ENCODE assay signal across 26 cellular contexts in the genomic region with DNA sequence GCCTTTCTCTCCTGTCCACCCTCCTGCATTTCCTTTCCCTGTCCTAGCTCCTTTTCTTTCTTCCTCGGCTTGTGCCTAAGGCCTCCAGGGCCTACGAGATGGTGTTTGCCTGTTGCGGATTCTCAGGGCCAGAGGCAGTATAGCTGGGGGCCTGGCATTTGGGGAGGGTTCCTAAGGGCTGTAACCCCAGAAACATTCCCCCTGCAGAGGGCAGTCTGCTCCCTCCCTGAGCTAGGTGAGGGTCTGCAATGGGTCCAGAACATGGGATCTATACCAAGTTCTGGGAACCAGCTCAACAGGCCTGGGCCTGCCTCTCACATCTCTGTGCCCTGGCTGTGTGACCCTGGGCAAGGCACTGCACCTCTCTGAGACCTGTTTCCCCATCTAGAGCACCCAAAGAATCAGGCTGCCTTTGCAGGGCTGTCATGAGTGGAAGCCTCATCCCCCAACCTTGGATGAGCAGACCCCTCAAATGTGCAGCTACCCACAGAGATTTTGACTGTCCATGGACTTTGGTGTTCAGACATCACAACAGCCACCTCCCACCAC.
A peak's percentile ranks its signal among the peaks of the same experiment; 100 is the strongest.
DNase-seq lines count a peak whose midpoint lies in the region; ATAC-seq and TF ChIP-seq lines count a peak whose summit lies in the region.
"Had no signal": no experiment of that assay in that cellular context is flagged by ENCODE, and none has a peak within 500 bp of the region (broad histone marks: within the 10 kb centered on the region; RNA-seq: fewer than 3 reads in every experiment).

No MANE protein-coding gene starts in this region.

- H3K9ac ChIP-seq in Karpas-422 (ENCODE audit: low read length): no peak overlapping the region

- peak; percentile 64 for ATAC-seq in GM23338
- no peak for ATAC-seq in GM18498 (IDR thresholded peaks at IDR 0.05; ENCODE audit: unreplicated experiment)
- ATAC-seq in stimulated activated naive CD8-positive, alpha-beta T cell treated with anti-CD3 and anti-CD28 coated beads, Interleukin-15, amount 100 ng/mL, for 72 hours: no peak
- ATAC-seq: activated CD8-positive, alpha-beta T cell treated with anti-CD3 and anti-CD28 coated beads, Interleukin-2, amount 10 ng/mL, durations not matched to agents 7 days and 5 days; activated naive CD8-positive, alpha-beta T cell treated with anti-CD3 and anti-CD28 coated beads, Interleukin-2, amount 50 U/mL, for 24 hours; natural killer cell treated with Interleukin-12 subunit alpha and Interleukin-12 subunit beta and Interleukin-15 and Interleukin-18, amount 100 ng/mL, for 72 hours; pancreas had no signal

- H3F3A ChIP-seq in GM23338 (replicated peaks; ENCODE audit: low read depth): 0 out of 2 replicates have a peak, but pooled peaks cover 4% of the 10 kb centered on the region

- peaks cover 36% of the 10 kb centered on the region for H3K4me1 ChIP-seq in GM23338 (ENCODE audit: insufficient read depth)
- H3K4me1 ChIP-seq in Karpas-422 (ENCODE audit: low read length): no peaks in the 10 kb centered on the region
- H3K4me1 ChIP-seq: left ventricle myocardium inferior, pancreas had no signal

- DNase-seq in GM23338 (ENCODE audit: low spot score) (peak; percentile 37), Karpas-422 (peak; percentile 44), chondrocyte (ENCODE audit: low spot score) (peak; percentile 48), progenitor cell of endocrine pancreas (ENCODE audit: low spot score, unreplicated experiment) (no peak), NCI-H1048 (lab: John Stamatoyannopoulos, UW) (no peak)
- no peak for DNase-seq in stimulated activated naive CD8-positive, alpha-beta T cell treated with anti-CD3 and anti-CD28 coated beads, Interleukin-15, amount 100 ng/mL, for 72 hours
- DNase-seq: activated CD4-positive, CD25-positive, alpha-beta regulatory T cell treated with anti-CD3 and anti-CD28 coated beads, Interleukin-2, amount 50 U/mL, for 72 hours; activated CD8-positive, alpha-beta T cell treated with anti-CD3 and anti-CD28 coated beads, Interleukin-2, amount 10 ng/mL, durations not matched to agents 7 days and 5 days; activated gamma-delta T cell; activated naive CD8-positive, alpha-beta T cell treated with anti-CD3 and anti-CD28 coated beads, Interleukin-2, amount 50 U/mL, for 24 hours; activated T-cell treated with anti-CD3 and anti-CD28 coated beads for 4 hours; brain microvascular endothelial cell; CD4-positive, alpha-beta T cell; effector CD8-positive, alpha-beta T cell; left ventricle myocardium inferior; MM.1S; NCI-H1694; NCI-H2171 treated with DMSO at 0.1 percent for 48 hours; NCI-H526; OCI-M1; pancreas; SHP77; SW 1271; transverse colon had no signal

- H2AFZ ChIP-seq in GM23338 (no peak overlapping the region), Karpas-422 (ENCODE audit: low read length) (no peak overlapping the region)

- H3K27ac ChIP-seq in GM23338 (ENCODE audit: low read depth): no peak overlapping the region
- H3K27ac ChIP-seq in Karpas-422 (ENCODE audit: low read length): no peak overlapping the region
- H3K27ac ChIP-seq: brain microvascular endothelial cell, left ventricle myocardium inferior, pancreas, transverse colon had no signal

- H3K27me3 Mint-ChIP-seq in GM23338 (ENCODE audit: insufficient read depth, low read depth, poor library complexity): peaks cover 8% of the 10 kb centered on the region
- H3K27me3 Mint-ChIP-seq in chondrocyte (ENCODE audit: low read depth): no peaks in the 10 kb centered on the region
- H3K27me3 Mint-ChIP-seq in progenitor cell of endocrine pancreas: peaks cover 50% of the 10 kb centered on the region
- no peaks in the 10 kb centered on the region for H3K27me3 Mint-ChIP-seq in stimulated activated naive CD8-positive, alpha-beta T cell treated with anti-CD3 and anti-CD28 coated beads, Interleukin-15, amount 100 ng/mL, for 72 hours
- H3K27me3 Mint-ChIP-seq: activated naive CD8-positive, alpha-beta T cell treated with anti-CD3 and anti-CD28 coated beads, Interleukin-2, amount 50 U/mL, for 24 hours; CD4-positive, alpha-beta T cell had no signal

- H4K20me1 ChIP-seq in GM23338 (replicated peaks; ENCODE audit: insufficient read depth): peaks cover 35% of the 10 kb centered on the region
- 0 out of 2 replicates have a peak, but pooled peaks cover 2% of the 10 kb centered on the region for H4K20me1 ChIP-seq in Karpas-422 (ENCODE audit: insufficient read depth, low read depth, low read length)

- H3K27ac Mint-ChIP-seq in GM23338 (no peak overlapping the region), chondrocyte (ENCODE audit: unreplicated experiment) (no peak overlapping the region), progenitor cell of endocrine pancreas (peak overlapping the region; percentile 72)
- H3K27ac Mint-ChIP-seq in stimulated activated naive CD8-positive, alpha-beta T cell treated with anti-CD3 and anti-CD28 coated beads, Interleukin-15, amount 100 ng/mL, for 72 hours: peak overlapping the region in 1 of 2 donors; percentile 13
- H3K27ac Mint-ChIP-seq: activated CD8-positive, alpha-beta T cell treated with anti-CD3 and anti-CD28 coated beads, Interleukin-2, amount 10 ng/mL, durations not matched to agents 7 days and 5 days; activated naive CD8-positive, alpha-beta T cell treated with anti-CD3 and anti-CD28 coated beads, Interleukin-2, amount 50 U/mL, for 24 hours; CD4-positive, alpha-beta T cell; natural killer cell treated with Interleukin-12 subunit alpha and Interleukin-12 subunit beta and Interleukin-15 and Interleukin-18, amount 100 ng/mL, for 72 hours had no signal

- no peaks in the 10 kb centered on the region for H3K27me3 ChIP-seq in GM23338 (ENCODE audit: insufficient read depth)
- H3K27me3 ChIP-seq in Karpas-422 (ENCODE audit: low read length): no peaks in the 10 kb centered on the region
- H3K27me3 ChIP-seq: brain microvascular endothelial cell, pancreas, transverse colon had no signal

- H3K4me3 ChIP-seq in GM23338: no peak overlapping the region
- no peak overlapping the region for H3K4me3 ChIP-seq in Karpas-422 (ENCODE audit: low read length)
- H3K4me3 ChIP-seq: left ventricle myocardium inferior, pancreas, transverse colon had no signal

- H3K36me3 ChIP-seq in GM23338 (ENCODE audit: insufficient read depth) (no peaks in the 10 kb centered on the region), Karpas-422 (ENCODE audit: insufficient read depth, low read length) (no peaks in the 10 kb centered on the region)
- H3K36me3 ChIP-seq: brain microvascular endothelial cell, left ventricle myocardium inferior, pancreas, transverse colon had no signal

- H3K36me3 Mint-ChIP-seq in GM23338 (ENCODE audit: low read depth) (peaks cover 13% of the 10 kb centered on the region), chondrocyte (ENCODE audit: low read depth) (peaks cover 4% of the 10 kb centered on the region), progenitor cell of endocrine pancreas (ENCODE audit: insufficient read depth) (no peaks in the 10 kb centered on the region)
- H3K36me3 Mint-ChIP-seq: natural killer cell treated with Interleukin-12 subunit alpha and Interleukin-12 subunit beta and Interleukin-15 and Interleukin-18, amount 100 ng/mL, for 72 hours had no signal

- peaks cover 33% of the 10 kb centered on the region for H3K4me1 Mint-ChIP-seq in GM23338
- peaks cover 7% of the 10 kb centered on the region for H3K4me1 Mint-ChIP-seq in chondrocyte (ENCODE audit: low read depth)
- no peaks in the 10 kb centered on the region for H3K4me1 Mint-ChIP-seq in progenitor cell of endocrine pancreas (ENCODE audit: low read depth)
- H3K4me1 Mint-ChIP-seq in stimulated activated naive CD8-positive, alpha-beta T cell treated with anti-CD3 and anti-CD28 coated beads, Interleukin-15, amount 100 ng/mL, for 72 hours: no peaks in the 10 kb centered on the region
- H3K4me1 Mint-ChIP-seq: activated naive CD8-positive, alpha-beta T cell treated with anti-CD3 and anti-CD28 coated beads, Interleukin-2, amount 50 U/mL, for 24 hours had no signal

- H3K9me2 ChIP-seq in GM23338 (ENCODE audit: insufficient read depth) (no peaks in the 10 kb centered on the region), Karpas-422 (replicated peaks; ENCODE audit: insufficient read depth, low read length) (no peaks in the 10 kb centered on the region)

- H3K4me2 ChIP-seq in GM23338 (no peak overlapping the region), Karpas-422 (ENCODE audit: low read depth, low read length, poor library complexity, severe bottlenecking) (no peak overlapping the region)

- peaks cover 90% of the 10 kb centered on the region for H3K79me2 ChIP-seq in GM23338 (replicated peaks; ENCODE audit: insufficient read depth)
- H3K79me2 ChIP-seq in Karpas-422 (ENCODE audit: low read length): no peaks in the 10 kb centered on the region

- H3K9me3 ChIP-seq in Karpas-422 (ENCODE audit: low read length): no peaks in the 10 kb centered on the region
- H3K9me3 ChIP-seq: left ventricle myocardium inferior, pancreas, transverse colon had no signal

- TF ChIP-seq CTCF in GM23338 (conservative IDR thresholded peaks at IDR 0.05; ENCODE audit: low read depth in 2 of 2): peak; percentile 24 to 57; a peak in 3 of 4 replicates
- no peak for TF ChIP-seq CTCF in chondrocyte (IDR thresholded peaks at IDR 0.05)
- TF ChIP-seq CTCF in progenitor cell of endocrine pancreas (IDR thresholded peaks at IDR 0.05; ENCODE audit: unreplicated experiment): no peak

- H3K9me3 Mint-ChIP-seq in GM23338 (no peaks in the 10 kb centered on the region; the same call in 2 of the 3 replicates), chondrocyte (ENCODE audit: low read depth) (no peaks in the 10 kb centered on the region), progenitor cell of endocrine pancreas (ENCODE audit: low read depth) (no peaks in the 10 kb centered on the region)
- no peaks in the 10 kb centered on the region for H3K9me3 Mint-ChIP-seq in stimulated activated naive CD8-positive, alpha-beta T cell treated with anti-CD3 and anti-CD28 coated beads, Interleukin-15, amount 100 ng/mL, for 72 hours
- H3K9me3 Mint-ChIP-seq: activated naive CD8-positive, alpha-beta T cell treated with anti-CD3 and anti-CD28 coated beads, Interleukin-2, amount 50 U/mL, for 24 hours; CD4-positive, alpha-beta T cell; natural killer cell treated with Interleukin-12 subunit alpha and Interleukin-12 subunit beta and Interleukin-15 and Interleukin-18, amount 100 ng/mL, for 72 hours had no signal

- H3K4me3 Mint-ChIP-seq in GM23338: no peak overlapping the region
- no peak overlapping the region for H3K4me3 Mint-ChIP-seq in chondrocyte (ENCODE audit: unreplicated experiment)
- H3K4me3 Mint-ChIP-seq in progenitor cell of endocrine pancreas (ENCODE audit: low read depth): no peak overlapping the region
- H3K4me3 Mint-ChIP-seq in stimulated activated naive CD8-positive, alpha-beta T cell treated with anti-CD3 and anti-CD28 coated beads, Interleukin-15, amount 100 ng/mL, for 72 hours: no peak overlapping the region
- H3K4me3 Mint-ChIP-seq: activated CD8-positive, alpha-beta T cell treated with anti-CD3 and anti-CD28 coated beads, Interleukin-2, amount 10 ng/mL, durations not matched to agents 7 days and 5 days; activated naive CD8-positive, alpha-beta T cell treated with anti-CD3 and anti-CD28 coated beads, Interleukin-2, amount 50 U/mL, for 24 hours; CD4-positive, alpha-beta T cell; natural killer cell treated with Interleukin-12 subunit alpha and Interleukin-12 subunit beta and Interleukin-15 and Interleukin-18, amount 100 ng/mL, for 72 hours had no signal

Comparison
In these comparisons a context has a peak if more than half of its experiments do, and no peak if none do; other contexts are left out.
1. DNase-seq: peak in GM23338 (single experiment), Karpas-422 (single experiment) and chondrocyte (single experiment); none in progenitor cell of endocrine pancreas (single experiment), stimulated activated naive CD8-positive, alpha-beta T cell treated with anti-CD3 and anti-CD28 coated beads, Interleukin-15, amount 100 ng/mL, for 72 hours (0 of 2) and NCI-H1048 (single experiment).
2. CTCF ChIP-seq: peak in GM23338 (2 of 2); none in chondrocyte (single experiment) and progenitor cell of endocrine pancreas (single experiment).